36 cellular contexts compared by ENCODE assay signal in genomic region chr18:35740616-35741015, GRCh38.
"Had no signal": no experiment of that assay in that cellular context is flagged by ENCODE, and none has a peak within 500 bp of the region (broad histone marks: within the 10 kb centered on the region; RNA-seq: fewer than 3 reads in every experiment).

No MANE protein-coding gene starts in this region.

- H3K27me3 ChIP-seq: adrenal gland, cardiac muscle cell, MG63 had no signal

- DNase-seq: activated CD4-positive, alpha-beta memory T cell treated with anti-CD3 and anti-CD28 coated beads, Interleukin-2, amount 10 ng/mL, durations not matched to agents 7 days and 5 days; activated CD4-positive, alpha-beta T cell treated with anti-CD3 and anti-CD28 coated beads for 1 hour; activated CD4-positive, alpha-beta T cell treated with anti-CD3 and anti-CD28 coated beads for 48 hours; activated CD4-positive, CD25-positive, alpha-beta regulatory T cell; activated CD8-positive, alpha-beta memory T cell treated with anti-CD3 and anti-CD28 coated beads for 24 hours; activated CD8-positive, alpha-beta memory T cell treated with anti-CD3 and anti-CD28 coated beads, Interleukin-2, amount 10 ng/mL, durations not matched to agents 7 days and 5 days; activated CD8-positive, alpha-beta memory T cell treated with anti-CD3 and anti-CD28 coated beads, Interleukin-2, amount 50 U/mL, for 48 hours; activated effector memory CD4-positive, alpha-beta T cell treated with anti-CD3 and anti-CD28 coated beads, Interleukin-2, amount 50 U/mL, for 16 hours; activated naive CD4-positive, alpha-beta T cell; activated T-cell treated with anti-CD3 and anti-CD28 coated beads, Interleukin-2, amount 50 U/mL, for 48 hours; adrenal gland; anterior cingulate cortex; Kasumi-1; KG1; MG63; MV-4-11; NCI-H1092 treated with DMSO at 0.1 percent for 48 hours; NCI-H1417; NCI-H146; NCI-H187; NCI-H2029 treated with DMSO at 0.1 percent for 48 hours; NCI-H2107; NCI-H2171; NCI-H510A; NCI-H526; NCI-H748 treated with DMSO at 0.1 percent for 48 hours; NK-92 treated with Interleukin-12 subunit alpha and Interleukin-12 subunit beta, amount 100 ng/mL, for 24 hours; PC-9; SW 1271; T1000; WERI-Rb-1 had no signal

- H3K4me2 ChIP-seq: PC-9 had no signal

- H3K4me1 Mint-ChIP-seq: activated CD4-positive, alpha-beta memory T cell treated with anti-CD3 and anti-CD28 coated beads, Interleukin-2, amount 10 ng/mL, durations not matched to agents 7 days and 5 days; activated CD8-positive, alpha-beta memory T cell treated with anti-CD3 and anti-CD28 coated beads, Interleukin-2, amount 10 ng/mL, durations not matched to agents 7 days and 5 days; activated T-helper 17 cell treated with anti-CD3 and anti-CD28 coated beads, Interleukin-2, amount 50 U/mL, for 72 hours had no signal

- FAIRE-seq: RCC 7860 had no signal

- H3K36me3 Mint-ChIP-seq: activated CD8-positive, alpha-beta memory T cell treated with anti-CD3 and anti-CD28 coated beads, Interleukin-2, amount 10 ng/mL, durations not matched to agents 7 days and 5 days had no signal

- H3K9me3 ChIP-seq: adrenal gland, MG63 had no signal

- H2AFZ ChIP-seq: PC-9 had no signal

- H3K27ac Mint-ChIP-seq: activated CD4-positive, alpha-beta memory T cell treated with anti-CD3 and anti-CD28 coated beads, Interleukin-2, amount 10 ng/mL, durations not matched to agents 7 days and 5 days; activated CD8-positive, alpha-beta memory T cell treated with anti-CD3 and anti-CD28 coated beads, Interleukin-2, amount 10 ng/mL, durations not matched to agents 7 days and 5 days; activated naive CD4-positive, alpha-beta T cell treated with anti-CD3 and anti-CD28 coated beads, Interleukin-2, amount 50 U/mL, for 72 hours; activated T-helper 17 cell treated with anti-CD3 and anti-CD28 coated beads, Interleukin-2, amount 50 U/mL, for 72 hours had no signal

- H3K4me3 Mint-ChIP-seq: activated CD4-positive, alpha-beta memory T cell treated with anti-CD3 and anti-CD28 coated beads, Interleukin-2, amount 10 ng/mL, durations not matched to agents 7 days and 5 days; activated CD8-positive, alpha-beta memory T cell treated with anti-CD3 and anti-CD28 coated beads, Interleukin-2, amount 10 ng/mL, durations not matched to agents 7 days and 5 days; activated T-helper 17 cell treated with anti-CD3 and anti-CD28 coated beads, Interleukin-2, amount 50 U/mL, for 72 hours had no signal

- H3K27ac ChIP-seq: adrenal gland, cardiac muscle cell, PC-9, RWPE1, WERI-Rb-1 had no signal

- H3K36me3 ChIP-seq: adrenal gland, cardiac muscle cell, MG63, WERI-Rb-1 had no signal

- H3K4me3 ChIP-seq: adrenal gland, cardiac muscle cell, MG63, PC-9 had no signal
